ENCODE assay signal across 12 cellular contexts in the genomic region with DNA sequence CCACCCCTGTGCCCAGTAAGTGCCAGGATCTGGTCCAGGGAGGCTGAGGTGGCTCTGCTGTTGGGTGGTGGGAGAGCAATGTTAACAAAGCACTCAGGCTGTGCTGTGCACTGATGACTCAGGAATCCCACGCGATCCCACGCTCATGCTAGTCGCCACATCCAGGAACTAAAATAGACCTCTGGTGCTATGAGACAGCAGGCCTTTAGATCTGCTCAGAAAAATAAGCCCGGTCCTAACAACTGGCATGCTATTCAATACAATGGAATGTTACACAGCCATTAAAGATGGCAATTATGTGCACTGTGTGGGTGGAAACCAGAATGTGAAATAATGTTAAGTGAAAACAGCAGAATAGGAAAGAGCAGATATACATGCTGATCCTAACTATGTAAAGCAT. TPM values are rescaled to one million over a fixed set of nuclear protein-coding genes. Genes with fewer than 3 reads are reported as not detected.
A peak's percentile ranks its signal among the peaks of the same experiment; 100 is the strongest.
DNase-seq lines count a peak whose midpoint lies in the region; ATAC-seq and TF ChIP-seq lines count a peak whose summit lies in the region.
"Had no signal": no experiment of that assay in that cellular context is flagged by ENCODE, and none has a peak within 500 bp of the region (broad histone marks: within the 10 kb centered on the region; RNA-seq: fewer than 3 reads in every experiment).

No MANE protein-coding gene starts in this region.

- ATAC-seq in HG03095 (IDR thresholded peaks at IDR 0.05; ENCODE audit: unreplicated experiment): no peak
- ATAC-seq: WTC11 had no signal

- DNase-seq in EL: peak; percentile 88
- peak; percentile 52 for DNase-seq in NCI-H226
- peak; percentile 78 for DNase-seq in dermis blood vessel endothelial cell
- peak; percentile 21 for DNase-seq in putamen (ENCODE audit: low spot score)
- DNase-seq in thyroid gland: no peak
- no peak for DNase-seq in NCI-H2196 treated with DMSO at 0.1 percent for 48 hours (lab: John Stamatoyannopoulos, UW; ENCODE audit: unreplicated experiment)
- DNase-seq in NOMO-1 treated with DMSO at 0.1 percent for 48 hours (lab: John Stamatoyannopoulos, UW; ENCODE audit: unreplicated experiment): no peak
- DNase-seq: effector memory CD4-positive, alpha-beta T cell; nephron progenitor cell had no signal

- H3K4me1 ChIP-seq in thyroid gland: no peaks in the 10 kb centered on the region

- no peak for TF ChIP-seq POLR2A in thyroid gland (IDR thresholded peaks at IDR 0.05)

- H3K4me3 ChIP-seq in thyroid gland (replicated peaks in 1 of 3): no peak overlapping the region

- H3K36me3 ChIP-seq in thyroid gland: no peaks in the 10 kb centered on the region

- 58 to 90% methylated on average over 1 to 5 of the region's 5 CpGs for WGBS in thyroid gland, 2 donors

- H3K27me3 ChIP-seq in thyroid gland: no peaks in the 10 kb centered on the region

- intact Hi-C loops in thyroid gland (cut with DNase I): no loop called here

- TF ChIP-seq CTCF in thyroid gland (IDR thresholded peaks at IDR 0.05): no peak

- no peak overlapping the region for H3K27ac ChIP-seq in thyroid gland

- H3K9me3 ChIP-seq in thyroid gland: no peaks in the 10 kb centered on the region

RNA-seq across cellular contexts. Expression of gene ARL13A, which starts 26.0 kb away (rescaled TPM):
- total RNA-seq in dermis blood vessel endothelial cell: not detected in 2 replicates
- total RNA-seq in thyroid gland: not detected
- total RNA-seq: subcutaneous adipose tissue, WTC11 had no signal

RNA-seq across cellular contexts. Expression of gene TRMT2B, which starts 56.4 kb away (rescaled TPM):
- total RNA-seq in dermis blood vessel endothelial cell: 19.1 and 25.3 TPM in 2 replicates
- 10 to 100 TPM; 26.2 to 32.8 (median 29.1) TPM for total RNA-seq in thyroid gland

Comparison
In these comparisons a context has a peak if more than half of its experiments do, and no peak if none do; other contexts are left out.
1. DNase-seq: peak in EL (single experiment), NCI-H226 (single experiment), dermis blood vessel endothelial cell (single experiment) and putamen (single experiment); none in thyroid gland (0 of 2), NCI-H2196 treated with DMSO at 0.1 percent for 48 hours (single experiment) and NOMO-1 treated with DMSO at 0.1 percent for 48 hours (single experiment).